ENCODE assay signal across 17 cellular contexts in genomic region chr11:113934797-113935196, GRCh38.
"Had no signal": no experiment of that assay in that cellular context is flagged by ENCODE, and none has a peak within 500 bp of the region (broad histone marks: within the 10 kb centered on the region; RNA-seq: fewer than 3 reads in every experiment).

No MANE protein-coding gene starts in this region.

- DNase-seq: activated CD4-positive, alpha-beta T cell treated with anti-CD3 and anti-CD28 coated beads for 4 hours; activated CD4-positive, alpha-beta T cell treated with anti-CD3 and anti-CD28 coated beads, Interleukin-2, amount 50 U/mL, for 48 hours; activated CD4-positive, CD25-positive, alpha-beta regulatory T cell; activated CD8-positive, alpha-beta memory T cell treated with anti-CD3 and anti-CD28 coated beads, Interleukin-2, amount 50 U/mL, for 48 hours; activated naive CD4-positive, alpha-beta T cell treated with anti-CD3 and anti-CD28 coated beads for 36 hours; activated T-cell treated with anti-CD3 and anti-CD28 coated beads, Interleukin-2, amount 50 U/mL, for 4 hours; amygdala; cortex of kidney; head of caudate nucleus; hypothalamus; ovary; stimulated activated CD4-positive, alpha-beta T cell treated with anti-CD3 and anti-CD28 coated beads, Interleukin-4, amount 100 ng/mL, for 24 hours; stimulated activated naive CD8-positive, alpha-beta T cell treated with anti-CD3 and anti-CD28 coated beads, Interleukin-15, Interleukin-2, amounts not matched to agents 100 U/mL and 50 U/mL, for 24 hours; T1000; upper lobe of left lung had no signal

- ATAC-seq: activated T-cell treated with anti-CD3 and anti-CD28 coated beads, Interleukin-2, amount 50 U/mL, for 4 hours; gastroesophageal sphincter; stimulated activated naive CD8-positive, alpha-beta T cell treated with anti-CD3 and anti-CD28 coated beads, Interleukin-15, Interleukin-2, amounts not matched to agents 100 U/mL and 50 U/mL, for 24 hours had no signal

- FAIRE-seq: islet of Langerhans had no signal
